Comparison of ENCODE assay signal across 8 cellular contexts in the genomic region with DNA sequence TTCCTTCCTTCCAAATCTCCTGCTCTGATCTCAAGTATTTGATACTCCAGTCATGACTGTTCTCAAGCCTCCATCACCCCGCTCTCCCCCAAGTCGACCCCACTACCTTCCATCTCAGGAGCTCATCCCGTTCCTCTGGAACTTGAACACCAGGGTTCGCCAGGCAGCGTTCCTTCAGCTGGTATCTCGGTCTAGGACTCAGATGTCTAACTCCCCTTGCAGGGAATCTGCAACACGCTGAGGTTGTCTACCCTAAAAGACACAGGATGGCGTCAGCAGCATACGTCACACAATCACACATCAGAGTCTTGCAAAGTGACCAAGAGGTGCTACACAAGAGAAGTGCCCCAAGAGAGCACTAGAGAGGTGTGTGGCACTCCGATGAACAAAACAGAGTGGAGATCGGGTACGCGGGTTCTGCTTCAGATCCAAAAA. TPM values are rescaled to one million over a fixed set of nuclear protein-coding genes. Genes with fewer than 3 reads are reported as not detected.
DNase-seq lines count a peak whose midpoint lies in the region; ATAC-seq and TF ChIP-seq lines count a peak whose summit lies in the region.

No MANE protein-coding gene starts in this region.

- TF ChIP-seq RAD21 in IMR-90 (IDR thresholded peaks at IDR 0.05; ENCODE audit: low read length) = no peak

- peaks cover 10 to 12% of the 10 kb centered on the region in 2 experiments; a peak in 3 of 4 replicates for H3K79me1 ChIP-seq in IMR-90 (ENCODE audit: low read depth in 1 of 2, low read length in 2 of 2)
- peaks cover 9% of the 10 kb centered on the region for H3K79me1 ChIP-seq in trophoblast cell (ENCODE audit: low read length)

- H4K20me1 ChIP-seq in IMR-90 (ENCODE audit: insufficient read depth, low read length) = no peaks in the 10 kb centered on the region

- intact Hi-C loops in IMR-90 (cut with micrococcal nuclease) = loop anchor here (5.0 to 10.0 kb wide), 5 partner anchors 190 to 1473 kb away; no protein-coding TSS in a partner anchor
- intact Hi-C loops in Right ventricle myocardium superior (cut with DNase I) = loop anchor here (10.0 kb wide), 1 partner anchor 287 kb away; no protein-coding TSS in a partner anchor
- intact Hi-C loops in upper lobe of right lung (cut with DNase I) = no loop called here

- H4K91ac ChIP-seq in IMR-90 (ENCODE audit: insufficient read depth, low read depth, low read length) (peak overlapping the region; percentile 2; the same call in 1 of the 2 replicates), trophoblast cell (ENCODE audit: low read depth, low read length) (peak overlapping the region; percentile 75)

- H3K4me3 ChIP-seq in IMR-90 (ENCODE audit: insufficient read depth, low read depth, low read length) (peak overlapping the region; percentile 60), trophoblast cell (ENCODE audit: low read depth, low read length) (peak overlapping the region; percentile 75), upper lobe of right lung (peak overlapping the region; percentile 85)

- TF ChIP-seq CTCF in IMR-90 (conservative IDR thresholded peaks at IDR 0.05; ENCODE audit: low read depth, low read length) = no peak
- no peak for TF ChIP-seq CTCF in RWPE1 (conservative IDR thresholded peaks at IDR 0.05; ENCODE audit: low read depth)
- no peak for TF ChIP-seq CTCF in upper lobe of right lung (IDR thresholded peaks at IDR 0.05)

- H2AK5ac ChIP-seq in IMR-90 (ENCODE audit: low read depth, low read length) = peak overlapping the region; percentile 13
- H2AK5ac ChIP-seq in trophoblast cell (ENCODE audit: low read length) = no peak overlapping the region

- H2BK15ac ChIP-seq in IMR-90 (ENCODE audit: low read depth, low read length) = 0 out of 3 replicates have a peak overlapping the region, but pooled peaks have one; percentile 5

- POLR2A ChIA-PET in IMR-90 (lab: Charles Lee; ENCODE audit: unreplicated experiment) = no interaction called here
- POLR2A ChIA-PET in RWPE1 (lab: Yijun Ruan, JAX; ENCODE audit: low non-redundant PET) = no interaction called here

- H2BK120ac ChIP-seq in IMR-90 (ENCODE audit: low read depth, low read length) (0 out of 2 replicates have a peak overlapping the region, but pooled peaks have one; percentile 6), trophoblast cell (ENCODE audit: insufficient read depth, low read length, poor library complexity) (no peak overlapping the region)

- dilution Hi-C loops in IMR-90 (cut with HindIII; ENCODE audit: low sequenced_read_pairs, unreplicated experiment) = no loop called here

- WGBS in IMR-90 (ENCODE audit: extremely low coverage in 2 of 2, insufficient read length in 1 of 2), 2 experiments = no CpG with 5 or more reads among the region's 13 CpGs
- WGBS in trophoblast cell (ENCODE audit: extremely low coverage, insufficient coverage, insufficient read length) = no CpG with 5 or more reads among the region's 13 CpGs

- no peak overlapping the region; the same call in 1 of the 2 replicates for H2BK20ac ChIP-seq in IMR-90 (ENCODE audit: low read depth, low read length)

- H3K4me1 ChIP-seq in IMR-90 (ENCODE audit: control insufficient read depth, insufficient read depth, low read length) (no peaks in the 10 kb centered on the region), trophoblast cell (ENCODE audit: control insufficient read depth in 1 of 2, insufficient read depth in 2 of 2, low read length in 2 of 2) (no peaks in the 10 kb centered on the region), upper lobe of right lung (peaks cover 18% of the 10 kb centered on the region)

- H2AFZ ChIP-seq in IMR-90 (replicated peaks; ENCODE audit: low read length, poor library complexity) = peak overlapping the region; percentile 99
- peak overlapping the region; percentile 38 for H2AFZ ChIP-seq in trophoblast cell (ENCODE audit: insufficient read depth, low read length, poor library complexity)

- H3K79me2 ChIP-seq in trophoblast cell (ENCODE audit: control insufficient read depth, insufficient read depth, low read length, poor library complexity) = no peaks in the 10 kb centered on the region

- TF ChIP-seq POLR2A in IMR-90 (IDR thresholded peaks at IDR 0.05; ENCODE audit: low read depth, low read length) = no peak; the same call in 1 of the 2 replicates

- H3K4ac ChIP-seq in IMR-90 (ENCODE audit: low read depth, low read length) (peak overlapping the region; percentile 90), trophoblast cell (ENCODE audit: low read depth, low read length) (peak overlapping the region; percentile 5)

- peak overlapping the region; percentile 70 for H3K56ac ChIP-seq in IMR-90 (ENCODE audit: extremely low read depth, insufficient read depth, low read length)

- H2BK12ac ChIP-seq in trophoblast cell (ENCODE audit: low read length) = no peak overlapping the region

- H3K36me3 ChIP-seq in IMR-90 (ENCODE audit: control insufficient read depth, insufficient read depth, low read length) = peaks cover 5% of the 10 kb centered on the region
- H3K36me3 ChIP-seq in trophoblast cell (ENCODE audit: control insufficient read depth in 1 of 2, insufficient read depth in 2 of 2, low read length in 2 of 2) = peaks cover 0 to 2% of the 10 kb centered on the region in 2 experiments
- peaks cover 21% of the 10 kb centered on the region for H3K36me3 ChIP-seq in upper lobe of right lung

- H3K4me2 ChIP-seq in IMR-90 (ENCODE audit: low read depth, low read length) (peak overlapping the region; percentile 71), trophoblast cell (ENCODE audit: low read length) (peak overlapping the region; percentile 70)

- no peaks in the 10 kb centered on the region for H3K9me1 ChIP-seq in IMR-90 (ENCODE audit: insufficient read depth, low read length)

- CTCF ChIA-PET in IMR-90 (lab: Yijun Ruan, JAX) = interaction anchor here (0.6 kb wide), 1 partner anchor 357 kb away, joined by 3 read pairs; no protein-coding TSS in a partner anchor
- CTCF ChIA-PET in RWPE1 (lab: Yijun Ruan, JAX) = no interaction called here

- H3K14ac ChIP-seq in IMR-90 (replicated peaks; ENCODE audit: low read depth, low read length) = peak overlapping the region; percentile 75
- peak overlapping the region; percentile 45 for H3K14ac ChIP-seq in trophoblast cell (ENCODE audit: low read length)

- H2BK5ac ChIP-seq in IMR-90 (ENCODE audit: low read depth, low read length, poor library complexity, severe bottlenecking) (peak overlapping the region; percentile 63), trophoblast cell (ENCODE audit: low read depth, low read length, poor library complexity) (peak overlapping the region; percentile 24)

- peak overlapping the region; percentile 6; the same call in 1 of the 2 replicates for H3K23ac ChIP-seq in IMR-90 (ENCODE audit: low read depth, low read length)
- H3K23ac ChIP-seq in trophoblast cell (ENCODE audit: low read length) = no peak overlapping the region

- ATAC-seq in GM21529 (IDR thresholded peaks at IDR 0.05; ENCODE audit: unreplicated experiment) (peak; percentile 44), IMR-90 (ENCODE audit: low read depth) (peak; percentile 30), Right ventricle myocardium superior (ENCODE audit: poor library complexity) (peak; percentile 50), upper lobe of right lung (peak; percentile 48)
- peak; percentile 46 to 57 for ATAC-seq in activated naive CD4-positive, alpha-beta T cell treated with anti-CD3 and anti-CD28 coated beads, Interleukin-2, amount 50 U/mL, for 72 hours

- H3K9ac ChIP-seq in IMR-90 (ENCODE audit: low read depth, low read length) (peak overlapping the region; percentile 63), trophoblast cell (ENCODE audit: low read length) (peak overlapping the region; percentile 32)

- peak overlapping the region; percentile 58 to 77 for H4K8ac ChIP-seq in IMR-90 (ENCODE audit: low read depth in 2 of 2, low read length in 2 of 2)
- peak overlapping the region; percentile 64 for H4K8ac ChIP-seq in trophoblast cell (ENCODE audit: low read depth, low read length)

- no TSS peak for BruUV-seq in IMR-90 (replicated peaks; lab: Mats Ljungman, UMichigan)

- DNase-seq in DMS79 treated with DMSO at 0.1 percent for 48 hours (lab: John Stamatoyannopoulos, UW) = peak; percentile 48
- DNase-seq in IMR-90 = peak; percentile 87
- peak; percentile 46 for DNase-seq in RWPE1 (ENCODE audit: low spot score)
- DNase-seq in activated naive CD4-positive, alpha-beta T cell treated with anti-CD3 and anti-CD28 coated beads, Interleukin-2, amount 50 U/mL, for 72 hours (ENCODE audit: low spot score in 2 of 2) = no peak
- no peak for DNase-seq in Right ventricle myocardium superior
- peak; percentile 39 to 68 for DNase-seq in trophoblast cell
- DNase-seq in upper lobe of right lung = no peak

- peak overlapping the region; percentile 94 for H2AK9ac ChIP-seq in IMR-90 (replicated peaks; ENCODE audit: low read depth, low read length, poor library complexity)

- H3K27ac Mint-ChIP-seq in activated naive CD4-positive, alpha-beta T cell treated with anti-CD3 and anti-CD28 coated beads, Interleukin-2, amount 50 U/mL, for 72 hours = peak overlapping the region; percentile 89 to 97

- H3K27ac ChIP-seq in IMR-90 (ENCODE audit: insufficient read depth, low read length) = peak overlapping the region; percentile 74
- H3K27ac ChIP-seq in RWPE1 = peak overlapping the region; percentile 96
- peak overlapping the region; percentile 74 for H3K27ac ChIP-seq in trophoblast cell (ENCODE audit: low read depth, low read length)
- peak overlapping the region; percentile 93 for H3K27ac ChIP-seq in upper lobe of right lung

- peak overlapping the region; percentile 46 for H4K5ac ChIP-seq in IMR-90 (ENCODE audit: low read depth, low read length)

- H3K18ac ChIP-seq in IMR-90 (ENCODE audit: low read depth, low read length) (no peak overlapping the region), trophoblast cell (ENCODE audit: low read length) (peak overlapping the region; percentile 14)

- in situ Hi-C loops in IMR-90 (cut with MboI; ENCODE audit: low sequenced_read_pairs) = loop anchor here (10.0 kb wide), 2 partner anchors 307 to 423 kb away; a partner anchor contains a TSS

- peak overlapping the region; percentile 55 for H4K12ac ChIP-seq in trophoblast cell (ENCODE audit: low read depth, low read length)

- H3K27me3 ChIP-seq in IMR-90 (ENCODE audit: control insufficient read depth, insufficient read depth, low read length) = no peaks in the 10 kb centered on the region
- no peaks in the 10 kb centered on the region for H3K27me3 ChIP-seq in trophoblast cell (ENCODE audit: insufficient read depth, low read length)
- no peaks in the 10 kb centered on the region for H3K27me3 ChIP-seq in upper lobe of right lung

- no peaks in the 10 kb centered on the region for H3K9me3 ChIP-seq in IMR-90 (ENCODE audit: control insufficient read depth, insufficient read depth, low read length)
- no peaks in the 10 kb centered on the region for H3K9me3 ChIP-seq in trophoblast cell (ENCODE audit: insufficient read depth, low read depth, low read length)
- H3K9me3 ChIP-seq in upper lobe of right lung = no peaks in the 10 kb centered on the region

- H3K36me3 Mint-ChIP-seq in activated naive CD4-positive, alpha-beta T cell treated with anti-CD3 and anti-CD28 coated beads, Interleukin-2, amount 50 U/mL, for 72 hours = peaks cover 39 to 40% of the 10 kb centered on the region in 2 donors

- peaks cover 0 to 11% of the 10 kb centered on the region in 2 donors for H3K9me3 Mint-ChIP-seq in activated naive CD4-positive, alpha-beta T cell treated with anti-CD3 and anti-CD28 coated beads, Interleukin-2, amount 50 U/mL, for 72 hours

RNA-seq across cellular contexts. Expression of a gene that starts 0.7 kb away (rescaled TPM):
- total RNA-seq in IMR-90 (2012; rRNA removed) (8.1 and 10.6 TPM in 2 replicates), Right ventricle myocardium superior (3.7 TPM), upper lobe of right lung (6.8 TPM)
- 2.0 and 2.8 TPM in 2 replicates for polyA plus RNA-seq in IMR-90 (2012; rRNA removed)
- 0.26 and 0.49 TPM in 2 replicates for polyA plus RNA-seq in IMR-90 (2012; cell fraction: cytosol; rRNA removed)
- polyA plus RNA-seq in IMR-90 (2012; cell fraction: nucleus; rRNA removed; ENCODE audit: low replicate concordance) = 0.17 and 3.2 TPM in 2 replicates
- total RNA-seq in activated naive CD4-positive, alpha-beta T cell treated with anti-CD3 and anti-CD28 coated beads, Interleukin-2, amount 50 U/mL, for 72 hours = 10 to 100 TPM; 10.2 to 15.4 TPM
- 6.0 and 6.4 TPM in 2 replicates for polyA plus RNA-seq in trophoblast cell (2013)

Comparison
In these comparisons a context has a peak if more than half of its experiments do, and no peak if none do; other contexts are left out.
1. DNase-seq: peak in DMS79 treated with DMSO at 0.1 percent for 48 hours (single experiment), IMR-90 (single experiment), RWPE1 (single experiment) and trophoblast cell (2 of 2); none in activated naive CD4-positive, alpha-beta T cell treated with anti-CD3 and anti-CD28 coated beads, Interleukin-2, amount 50 U/mL, for 72 hours (0 of 2), Right ventricle myocardium superior (single experiment) and upper lobe of right lung (single experiment).
2. Peak in every context shown above with its lines, with median percentiles within 50 percentile points of each other: ATAC-seq, H3K27ac ChIP-seq and H3K4me3 ChIP-seq.